In genomic region chr6:15357832-15358231, GRCh38 we compare ENCODE assay signal across 29 cellular contexts.
DNase-seq lines count a peak whose midpoint lies in the region; ATAC-seq and TF ChIP-seq lines count a peak whose summit lies in the region.
"Had no signal": no experiment of that assay in that cellular context is flagged by ENCODE, and none has a peak within 500 bp of the region (broad histone marks: within the 10 kb centered on the region; RNA-seq: fewer than 3 reads in every experiment).

No MANE protein-coding gene starts in this region.

- no peak for TF ChIP-seq POLR2A in suprapubic skin (IDR thresholded peaks at IDR 0.05)

- H3K9me3 ChIP-seq in HUES48 (ENCODE audit: control insufficient read depth, insufficient read depth, low read length) (no peaks in the 10 kb centered on the region), suprapubic skin (no peaks in the 10 kb centered on the region)
- H3K9me3 ChIP-seq: colonic mucosa, mucosa of descending colon, pancreas, Peyer's patch, upper lobe of right lung had no signal

- H3K36me3 ChIP-seq in HUES48 (ENCODE audit: control insufficient read depth, insufficient read depth, low read length): peaks cover 27% of the 10 kb centered on the region
- no peaks in the 10 kb centered on the region for H3K36me3 ChIP-seq in suprapubic skin
- H3K36me3 ChIP-seq: cardiac muscle cell, colonic mucosa, pancreas, Peyer's patch, upper lobe of right lung, WERI-Rb-1 had no signal

- TF ChIP-seq CTCF in type B pancreatic cell (conservative IDR thresholded peaks at IDR 0.05) (no peak), suprapubic skin (IDR thresholded peaks at IDR 0.05) (no peak)

- TF ChIP-seq EP300 in suprapubic skin (IDR thresholded peaks at IDR 0.05): no peak

- H3K36me3 Mint-ChIP-seq in stimulated activated naive CD8-positive, alpha-beta T cell treated with anti-CD3 and anti-CD28 coated beads, Interleukin-15, Interleukin-2, amounts not matched to agents 100 ng/mL and 50 ng/mL, for 24 hours (ENCODE audit: low read depth): peaks cover 27% of the 10 kb centered on the region
- peaks cover 2% of the 10 kb centered on the region for H3K36me3 Mint-ChIP-seq in central memory CD8-positive, alpha-beta T cell (ENCODE audit: insufficient read depth)
- H3K36me3 Mint-ChIP-seq in type B pancreatic cell: no peaks in the 10 kb centered on the region

- H3K27me3 Mint-ChIP-seq in stimulated activated naive CD8-positive, alpha-beta T cell treated with anti-CD3 and anti-CD28 coated beads, Interleukin-15, Interleukin-2, amounts not matched to agents 100 ng/mL and 50 ng/mL, for 24 hours: no peaks in the 10 kb centered on the region
- no peaks in the 10 kb centered on the region for H3K27me3 Mint-ChIP-seq in central memory CD8-positive, alpha-beta T cell
- H3K27me3 Mint-ChIP-seq in type B pancreatic cell: no peaks in the 10 kb centered on the region

- peaks cover 93% of the 10 kb centered on the region for H3K4me1 ChIP-seq in HUES48 (ENCODE audit: control insufficient read depth, insufficient read depth, low read length)
- peaks cover 8% of the 10 kb centered on the region for H3K4me1 ChIP-seq in suprapubic skin
- H3K4me1 ChIP-seq: colonic mucosa had no signal

- no peak overlapping the region for H3K9ac ChIP-seq in HUES48 (ENCODE audit: low read depth, low read length)

- H3K4me3 ChIP-seq in HUES48 (ENCODE audit: low read depth, low read length): no peak overlapping the region
- H3K4me3 ChIP-seq in suprapubic skin: no peak overlapping the region
- H3K4me3 ChIP-seq: cardiac muscle cell, colonic mucosa, mucosa of descending colon, pancreas, Peyer's patch, upper lobe of right lung had no signal

- ATAC-seq in stimulated activated naive CD8-positive, alpha-beta T cell treated with anti-CD3 and anti-CD28 coated beads, Interleukin-15, Interleukin-2, amounts not matched to agents 100 U/mL and 50 U/mL, for 24 hours: no peak
- no peak for ATAC-seq in central memory CD8-positive, alpha-beta T cell (replicated peaks; ENCODE audit: extremely low read depth, poor library complexity, severe bottlenecking)
- ATAC-seq in GM19463 (IDR thresholded peaks at IDR 0.05; ENCODE audit: unreplicated experiment): no peak
- ATAC-seq: left colon, mucosa of descending colon, pancreas, upper lobe of right lung had no signal

- no peak overlapping the region for H3K4me3 Mint-ChIP-seq in stimulated activated naive CD8-positive, alpha-beta T cell treated with anti-CD3 and anti-CD28 coated beads, Interleukin-15, Interleukin-2, amounts not matched to agents 100 ng/mL and 50 ng/mL, for 24 hours
- H3K4me3 Mint-ChIP-seq in central memory CD8-positive, alpha-beta T cell: no peak overlapping the region
- peak overlapping the region; percentile 4 for H3K4me3 Mint-ChIP-seq in type B pancreatic cell
- H3K4me3 Mint-ChIP-seq: neural crest cell had no signal

- DNase-seq in stimulated activated naive CD8-positive, alpha-beta T cell treated with anti-CD3 and anti-CD28 coated beads, Interleukin-15, Interleukin-2, amounts not matched to agents 100 U/mL and 50 U/mL, for 24 hours: no peak
- no peak for DNase-seq in central memory CD8-positive, alpha-beta T cell (ENCODE audit: low spot score in 2 of 2)
- no peak for DNase-seq in type B pancreatic cell (ENCODE audit: extremely low spot score, unreplicated experiment)
- DNase-seq in suprapubic skin (ENCODE audit: low spot score in 2 of 2): no peak
- DNase-seq in DMS53 treated with DMSO at 0.1 percent for 48 hours (lab: John Stamatoyannopoulos, UW; ENCODE audit: unreplicated experiment): no peak
- DNase-seq: activated CD4-positive, alpha-beta T cell treated with anti-CD3 and anti-CD28 coated beads for 48 hours; activated effector memory CD4-positive, alpha-beta T cell treated with anti-CD3 and anti-CD28 coated beads, Interleukin-2, amount 50 U/mL, for 16 hours; C1 segment of cervical spinal cord; colonic mucosa; COR-L47; effector CD4-positive, alpha-beta T cell; H7; Kasumi-1; left colon; mucosa of descending colon; NCI-H1436; NCI-H2081; pancreas; Peyer's patch; SIG-M5; stimulated activated CD4-positive, alpha-beta T cell treated with anti-CD3 and anti-CD28 coated beads, Interleukin-15, amount 100 ng/mL, for 24 hours; stimulated activated CD4-positive, alpha-beta T cell treated with anti-CD3 and anti-CD28 coated beads, Interleukin-4, amount 100 ng/mL, for 4 hours; upper lobe of right lung; WERI-Rb-1 had no signal

- peaks cover 64% of the 10 kb centered on the region for H3K4me1 Mint-ChIP-seq in stimulated activated naive CD8-positive, alpha-beta T cell treated with anti-CD3 and anti-CD28 coated beads, Interleukin-15, Interleukin-2, amounts not matched to agents 100 ng/mL and 50 ng/mL, for 24 hours (ENCODE audit: low read depth)
- peaks cover 49% of the 10 kb centered on the region for H3K4me1 Mint-ChIP-seq in central memory CD8-positive, alpha-beta T cell
- H3K4me1 Mint-ChIP-seq in type B pancreatic cell (ENCODE audit: unreplicated experiment): peaks cover 56% of the 10 kb centered on the region

- peak overlapping the region; percentile 56 for H3K27ac Mint-ChIP-seq in stimulated activated naive CD8-positive, alpha-beta T cell treated with anti-CD3 and anti-CD28 coated beads, Interleukin-15, Interleukin-2, amounts not matched to agents 100 ng/mL and 50 ng/mL, for 24 hours
- H3K27ac Mint-ChIP-seq in central memory CD8-positive, alpha-beta T cell (ENCODE audit: low read depth): peak overlapping the region; percentile 33
- no peak overlapping the region for H3K27ac Mint-ChIP-seq in type B pancreatic cell

- no peaks in the 10 kb centered on the region for H3K27me3 ChIP-seq in HUES48 (ENCODE audit: control insufficient read depth, insufficient read depth, low read length)
- no peaks in the 10 kb centered on the region for H3K27me3 ChIP-seq in suprapubic skin
- H3K27me3 ChIP-seq: cardiac muscle cell, colonic mucosa, pancreas, Peyer's patch, upper lobe of right lung had no signal

- H3K27ac ChIP-seq in HUES48 (ENCODE audit: low read depth, low read length) (peak overlapping the region; percentile 3), suprapubic skin (no peak overlapping the region)
- H3K27ac ChIP-seq: colonic mucosa, pancreas, Peyer's patch, upper lobe of right lung, WERI-Rb-1 had no signal

- H3K9me3 Mint-ChIP-seq in stimulated activated naive CD8-positive, alpha-beta T cell treated with anti-CD3 and anti-CD28 coated beads, Interleukin-15, Interleukin-2, amounts not matched to agents 100 ng/mL and 50 ng/mL, for 24 hours: no peaks in the 10 kb centered on the region
- H3K9me3 Mint-ChIP-seq in central memory CD8-positive, alpha-beta T cell: no peaks in the 10 kb centered on the region
- no peaks in the 10 kb centered on the region for H3K9me3 Mint-ChIP-seq in type B pancreatic cell
- H3K9me3 Mint-ChIP-seq: neural crest cell had no signal

- 72% methylated on average over 4 of the region's 4 CpGs for WGBS in suprapubic skin
